Comparison of ENCODE assay signal across 10 cellular contexts in the genomic region with DNA sequence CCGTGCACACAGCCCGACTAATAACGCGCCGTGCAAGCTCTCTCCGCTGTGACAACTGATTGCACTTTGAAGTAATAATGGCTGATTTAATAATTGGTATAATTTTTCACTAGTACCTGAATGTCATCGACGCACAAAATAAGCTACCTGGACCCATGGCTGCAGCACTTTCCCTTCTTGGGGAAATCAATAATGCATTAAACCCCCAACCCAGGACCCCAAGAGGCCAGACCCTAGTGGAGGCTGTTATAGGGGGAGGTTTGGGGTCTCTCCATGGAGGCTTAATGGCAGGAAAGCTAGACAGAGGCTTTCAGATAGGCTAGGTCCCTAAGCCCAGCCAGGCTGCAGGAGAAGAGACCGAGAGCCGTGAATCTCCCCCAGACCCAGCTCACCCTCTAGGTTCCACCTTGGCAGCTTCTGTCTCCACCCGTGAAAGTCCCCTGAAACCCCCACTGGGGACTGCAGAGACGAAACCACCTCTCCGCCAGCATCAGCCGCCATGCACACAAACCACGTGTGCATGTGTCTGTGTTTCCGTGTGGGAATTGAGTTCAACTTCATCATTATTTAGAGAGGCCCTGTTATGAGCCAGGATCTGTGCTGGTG.
"Had no signal": no experiment of that assay in that cellular context is flagged by ENCODE, and none has a peak within 500 bp of the region (broad histone marks: within the 10 kb centered on the region; RNA-seq: fewer than 3 reads in every experiment).

No MANE protein-coding gene starts in this region.

- H3K36me3 ChIP-seq: heart left ventricle, ovary, tibial nerve had no signal

- H3K4me1 Mint-ChIP-seq: activated CD4-positive, alpha-beta T cell treated with anti-CD3 and anti-CD28 coated beads, Interleukin-2, amount 10 ng/mL, durations not matched to agents 7 days and 5 days; activated naive CD8-positive, alpha-beta T cell treated with anti-CD3 and anti-CD28 coated beads, Interleukin-2, amount 50 U/mL, for 24 hours had no signal

- H3K9me3 Mint-ChIP-seq: activated CD4-positive, alpha-beta T cell treated with anti-CD3 and anti-CD28 coated beads, Interleukin-2, amount 10 ng/mL, durations not matched to agents 7 days and 5 days; activated naive CD8-positive, alpha-beta T cell treated with anti-CD3 and anti-CD28 coated beads, Interleukin-2, amount 50 U/mL, for 24 hours; natural killer cell treated with Interleukin-12 subunit alpha and Interleukin-12 subunit beta and Interleukin-15 and Interleukin-18, amount 100 ng/mL, for 72 hours had no signal

- H3K27ac ChIP-seq: heart left ventricle, ovary, tibial nerve had no signal

- H3K9me3 ChIP-seq: heart left ventricle, ovary, tibial nerve had no signal

- H3K27me3 ChIP-seq: ovary had no signal

- H3K4me3 Mint-ChIP-seq: activated CD4-positive, alpha-beta T cell treated with anti-CD3 and anti-CD28 coated beads, Interleukin-2, amount 10 ng/mL, durations not matched to agents 7 days and 5 days; activated naive CD8-positive, alpha-beta T cell treated with anti-CD3 and anti-CD28 coated beads, Interleukin-2, amount 50 U/mL, for 24 hours; natural killer cell treated with Interleukin-12 subunit alpha and Interleukin-12 subunit beta and Interleukin-15 and Interleukin-18, amount 100 ng/mL, for 72 hours had no signal

- H3K4me3 ChIP-seq: heart left ventricle, ovary, tibial nerve had no signal

- H3K36me3 Mint-ChIP-seq: natural killer cell treated with Interleukin-12 subunit alpha and Interleukin-12 subunit beta and Interleukin-15 and Interleukin-18, amount 100 ng/mL, for 72 hours had no signal

- ATAC-seq: activated naive CD8-positive, alpha-beta T cell treated with anti-CD3 and anti-CD28 coated beads, Interleukin-2, amount 50 U/mL, for 24 hours; heart left ventricle; left lobe of liver; natural killer cell treated with Interleukin-12 subunit alpha and Interleukin-12 subunit beta and Interleukin-15 and Interleukin-18, amount 100 ng/mL, for 72 hours had no signal

- H3K27ac Mint-ChIP-seq: activated CD4-positive, alpha-beta T cell treated with anti-CD3 and anti-CD28 coated beads, Interleukin-2, amount 10 ng/mL, durations not matched to agents 7 days and 5 days; activated naive CD8-positive, alpha-beta T cell treated with anti-CD3 and anti-CD28 coated beads, Interleukin-2, amount 50 U/mL, for 24 hours; natural killer cell treated with Interleukin-12 subunit alpha and Interleukin-12 subunit beta and Interleukin-15 and Interleukin-18, amount 100 ng/mL, for 72 hours had no signal

- DNase-seq: activated CD4-positive, alpha-beta T cell treated with anti-CD3 and anti-CD28 coated beads, Interleukin-2, amount 10 ng/mL, durations not matched to agents 7 days and 5 days; activated CD4-positive, CD25-positive, alpha-beta regulatory T cell; activated naive CD4-positive, alpha-beta T cell; activated naive CD8-positive, alpha-beta T cell treated with anti-CD3 and anti-CD28 coated beads, Interleukin-2, amount 50 U/mL, for 24 hours; foreskin melanocyte; heart left ventricle had no signal

- H3K4me1 ChIP-seq: heart left ventricle, tibial nerve had no signal

- H3K27me3 Mint-ChIP-seq: activated CD4-positive, alpha-beta T cell treated with anti-CD3 and anti-CD28 coated beads, Interleukin-2, amount 10 ng/mL, durations not matched to agents 7 days and 5 days had no signal
